Comparison of ENCODE assay signal across 16 cellular contexts in the genomic region with DNA sequence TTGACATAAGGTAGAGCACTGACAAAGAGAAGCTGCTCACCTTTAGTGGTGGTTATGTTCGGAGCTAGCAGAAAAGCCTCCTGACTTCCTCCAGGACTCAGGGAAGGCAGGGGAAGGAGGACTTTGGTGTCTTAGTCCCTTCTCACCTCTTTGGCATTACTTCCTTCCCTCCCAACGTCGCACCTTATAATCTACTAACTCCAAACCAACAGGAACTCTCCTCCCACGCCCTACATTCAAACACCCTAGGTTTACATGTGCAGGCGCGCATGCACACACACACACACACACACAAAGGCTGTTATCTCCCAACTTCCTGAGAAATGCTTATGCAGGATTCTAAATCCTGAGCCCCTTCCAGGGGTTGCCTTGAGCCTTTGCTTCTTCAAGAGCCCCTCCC.
DNase-seq lines count a peak whose midpoint lies in the region; ATAC-seq and TF ChIP-seq lines count a peak whose summit lies in the region.
"Had no signal": no experiment of that assay in that cellular context is flagged by ENCODE, and none has a peak within 500 bp of the region (broad histone marks: within the 10 kb centered on the region; RNA-seq: fewer than 3 reads in every experiment).

No MANE protein-coding gene starts in this region.

- H3K9me3 Mint-ChIP-seq in nephron: peaks cover 15% of the 10 kb centered on the region
- peaks cover 7% of the 10 kb centered on the region for H3K9me3 Mint-ChIP-seq in progenitor cell of endocrine pancreas (ENCODE audit: low read depth)

- peak overlapping the region; percentile 92 for H3K27ac ChIP-seq in WERI-Rb-1

- H3K27ac Mint-ChIP-seq in nephron (peak overlapping the region; percentile 47 to 94 (median 91)), progenitor cell of endocrine pancreas (peak overlapping the region; percentile 91)
- H3K27ac Mint-ChIP-seq: CD4-positive, alpha-beta memory T cell; GM23338 had no signal

- ATAC-seq in left colon: peak; percentile 82
- no peak for ATAC-seq in HG02938 (IDR thresholded peaks at IDR 0.05; ENCODE audit: unreplicated experiment)
- no peak for ATAC-seq in GM19463 (IDR thresholded peaks at IDR 0.05; ENCODE audit: unreplicated experiment)
- ATAC-seq: GM23338, HCT116 had no signal

- H3K36me3 ChIP-seq in WERI-Rb-1: no peaks in the 10 kb centered on the region; the same call in 1 of the 2 replicates

- H3K36me3 Mint-ChIP-seq in nephron (ENCODE audit: low read depth): peaks cover 5% of the 10 kb centered on the region
- H3K36me3 Mint-ChIP-seq in progenitor cell of endocrine pancreas (ENCODE audit: insufficient read depth): peaks cover 9% of the 10 kb centered on the region

- H3K4me3 ChIP-seq in WERI-Rb-1 (ENCODE audit: low read depth, low read length): no peak overlapping the region
- H3K4me3 ChIP-seq: GM23338 had no signal

- H3K27me3 ChIP-seq in WERI-Rb-1 (ENCODE audit: insufficient read depth, low read depth, severe bottlenecking): no peaks in the 10 kb centered on the region

- H3K27me3 Mint-ChIP-seq in nephron (ENCODE audit: low read depth) (no peaks in the 10 kb centered on the region), progenitor cell of endocrine pancreas (no peaks in the 10 kb centered on the region)
- H3K27me3 Mint-ChIP-seq: CD4-positive, alpha-beta memory T cell had no signal

- H3K4me3 Mint-ChIP-seq in nephron (no peak overlapping the region), progenitor cell of endocrine pancreas (ENCODE audit: low read depth) (peak overlapping the region; percentile 40)
- H3K4me3 Mint-ChIP-seq: CD4-positive, alpha-beta memory T cell; GM23338; H9 had no signal

- peaks cover 54% of the 10 kb centered on the region for H3K4me1 Mint-ChIP-seq in nephron
- peaks cover 55% of the 10 kb centered on the region for H3K4me1 Mint-ChIP-seq in progenitor cell of endocrine pancreas (ENCODE audit: low read depth)
- H3K4me1 Mint-ChIP-seq: CD4-positive, alpha-beta memory T cell had no signal

- H3K9me3 ChIP-seq in WERI-Rb-1 (ENCODE audit: severe bottlenecking): peaks cover 12% of the 10 kb centered on the region

- no peak for TF ChIP-seq CTCF in WERI-Rb-1 (IDR thresholded peaks at IDR 0.05; ENCODE audit: low read depth, low read length)
- TF ChIP-seq CTCF in nephron (IDR thresholded peaks at IDR 0.05; ENCODE audit: unreplicated experiment in 3 of 3): no peak
- no peak for TF ChIP-seq CTCF in progenitor cell of endocrine pancreas (IDR thresholded peaks at IDR 0.05; ENCODE audit: unreplicated experiment)

- DNase-seq in WERI-Rb-1: no peak
- peak in 1 of 2 donors; percentile 7 for DNase-seq in left colon
- no peak for DNase-seq in progenitor cell of endocrine pancreas (ENCODE audit: low spot score, unreplicated experiment)
- DNase-seq in amygdala (lab: John Stamatoyannopoulos, UW): no peak
- DNase-seq in cerebellum (ENCODE audit: low spot score): no peak
- DNase-seq: C1 segment of cervical spinal cord; CD4-positive, alpha-beta memory T cell; COR-L47; DMS153; DND-41; H9 had no signal

- intact Hi-C loops in left colon (cut with DNase I, micrococcal nuclease): no loop called here
